ENCODE assay signal across 10 cellular contexts in genomic region chr1:231584117-231584516, GRCh38. TPM values are rescaled to one million over a fixed set of nuclear protein-coding genes. Genes with fewer than 3 reads are reported as not detected.
DNase-seq lines count a peak whose midpoint lies in the region; ATAC-seq and TF ChIP-seq lines count a peak whose summit lies in the region.
"Had no signal": no experiment of that assay in that cellular context is flagged by ENCODE, and none has a peak within 500 bp of the region (broad histone marks: within the 10 kb centered on the region; RNA-seq: fewer than 3 reads in every experiment).

No MANE protein-coding gene starts in this region.

- H3K18ac ChIP-seq in mesenchymal stem cell (ENCODE audit: low read depth in 1 of 2, low read length in 2 of 2): no peak overlapping the region

- no peaks in the 10 kb centered on the region for H3K9me3 ChIP-seq in WERI-Rb-1 (ENCODE audit: severe bottlenecking)
- H3K9me3 ChIP-seq in mesenchymal stem cell (ENCODE audit: control insufficient read depth, low read length): no peaks in the 10 kb centered on the region
- no peaks in the 10 kb centered on the region for H3K9me3 ChIP-seq in CD4-positive, alpha-beta memory T cell (ENCODE audit: control insufficient read depth in 1 of 2, low read length in 2 of 2)
- H3K9me3 ChIP-seq: sigmoid colon had no signal

- H3K36me3 Mint-ChIP-seq in CD4-positive, alpha-beta memory T cell: no peaks in the 10 kb centered on the region

- CTCF ChIA-PET in CD4-positive, alpha-beta memory T cell (lab: Charles Lee; ENCODE audit: partially characterized antibody): interaction anchor here (0.9 kb wide), 1 partner anchor 226 kb away, joined by 3 read pairs; no protein-coding TSS in a partner anchor

- no peaks in the 10 kb centered on the region for H3K4me1 ChIP-seq in mesenchymal stem cell (ENCODE audit: control insufficient read depth, insufficient read depth, low read depth, low read length)
- no peaks in the 10 kb centered on the region for H3K4me1 ChIP-seq in CD4-positive, alpha-beta memory T cell (ENCODE audit: insufficient read depth, low read length)

- H2BK15ac ChIP-seq in mesenchymal stem cell (ENCODE audit: low read depth, poor library complexity, severe bottlenecking): no peak overlapping the region

- H2AK5ac ChIP-seq in mesenchymal stem cell (ENCODE audit: low read length, severe bottlenecking): no peak overlapping the region

- no peak overlapping the region for H3K14ac ChIP-seq in mesenchymal stem cell (ENCODE audit: low read length in 2 of 2)

- H2BK12ac ChIP-seq in mesenchymal stem cell (ENCODE audit: low read length in 2 of 2): no peak overlapping the region

- no peak overlapping the region for H2BK5ac ChIP-seq in mesenchymal stem cell (ENCODE audit: low read depth, low read length, poor library complexity, severe bottlenecking)

- no peak overlapping the region for H3K4me3 Mint-ChIP-seq in CD4-positive, alpha-beta memory T cell

- H2BK120ac ChIP-seq in mesenchymal stem cell (ENCODE audit: low read depth, low read length): no peak overlapping the region

- H3K9me3 Mint-ChIP-seq in CD4-positive, alpha-beta memory T cell: no peaks in the 10 kb centered on the region

- 97% methylated on average over 1 of the region's 3 CpGs for WGBS in mesenchymal stem cell

- POLR2A ChIA-PET in CD4-positive, alpha-beta memory T cell (lab: Charles Lee; ENCODE audit: partially characterized antibody): no interaction called here

- H3K36me3 ChIP-seq in WERI-Rb-1 (no peaks in the 10 kb centered on the region), mesenchymal stem cell (ENCODE audit: control insufficient read depth in 1 of 2, insufficient read depth in 2 of 2, low read depth in 1 of 2, low read length in 2 of 2) (no peaks in the 10 kb centered on the region)
- H3K36me3 ChIP-seq in CD4-positive, alpha-beta memory T cell (ENCODE audit: insufficient read depth, low read length): no peaks in the 10 kb centered on the region
- H3K36me3 ChIP-seq: sigmoid colon had no signal

- H3K27me3 ChIP-seq in WERI-Rb-1 (ENCODE audit: insufficient read depth, low read depth, severe bottlenecking): no peaks in the 10 kb centered on the region
- H3K27me3 ChIP-seq in mesenchymal stem cell (ENCODE audit: control insufficient read depth in 1 of 2, insufficient read depth in 1 of 2, low read length in 2 of 2): no peaks in the 10 kb centered on the region
- no peaks in the 10 kb centered on the region for H3K27me3 ChIP-seq in CD4-positive, alpha-beta memory T cell (ENCODE audit: insufficient read depth, low read length)
- H3K27me3 ChIP-seq: sigmoid colon had no signal

- TF ChIP-seq CTCF in LNCAP (IDR thresholded peaks at IDR 0.05) (peak; percentile 69), WERI-Rb-1 (IDR thresholded peaks at IDR 0.05; ENCODE audit: low read depth, low read length) (0 out of 2 replicates have a peak, but pooled peaks have one; percentile 20)

- no peaks in the 10 kb centered on the region for H3K27me3 Mint-ChIP-seq in CD4-positive, alpha-beta memory T cell

- DNase-seq in Daoy (ENCODE audit: low read depth) (peak; percentile 66), WERI-Rb-1 (no peak), mesenchymal stem cell (peak; percentile 67), activated gamma-delta T cell treated with Interleukin-2 at 50 U/mL for 16 hours (no peak)
- no peak for DNase-seq in CD4-positive, alpha-beta memory T cell
- DNase-seq: activated gamma-delta T cell, sigmoid colon had no signal

- no peaks in the 10 kb centered on the region for H3K79me1 ChIP-seq in mesenchymal stem cell (replicated peaks; ENCODE audit: low read length, poor library complexity, severe bottlenecking)

- H3K4me3 ChIP-seq in WERI-Rb-1 (ENCODE audit: low read depth, low read length): no peak overlapping the region
- no peak overlapping the region for H3K4me3 ChIP-seq in mesenchymal stem cell (ENCODE audit: insufficient read depth in 1 of 2, low read depth in 1 of 2, low read length in 2 of 2)
- H3K4me3 ChIP-seq in CD4-positive, alpha-beta memory T cell (ENCODE audit: low read length in 2 of 2): no peak overlapping the region
- H3K4me3 ChIP-seq: sigmoid colon had no signal

- H3K27ac ChIP-seq in WERI-Rb-1: no peak overlapping the region
- H3K27ac ChIP-seq in mesenchymal stem cell (ENCODE audit: low read length, poor library complexity, severe bottlenecking): no peak overlapping the region
- no peak overlapping the region for H3K27ac ChIP-seq in CD4-positive, alpha-beta memory T cell (ENCODE audit: low read depth, low read length)
- H3K27ac ChIP-seq: sigmoid colon had no signal

- ATAC-seq in GM18511 (IDR thresholded peaks at IDR 0.05; ENCODE audit: unreplicated experiment): no peak
- no peak for ATAC-seq in HG03457 (IDR thresholded peaks at IDR 0.05; ENCODE audit: unreplicated experiment)

- no peak overlapping the region for H4K91ac ChIP-seq in mesenchymal stem cell (ENCODE audit: low read length)

- intact Hi-C loops in CD4-positive, alpha-beta memory T cell (cut with micrococcal nuclease): no loop called here

- no peak overlapping the region for H3K4ac ChIP-seq in mesenchymal stem cell (ENCODE audit: low read depth in 1 of 2, low read length in 2 of 2)

- H3K23ac ChIP-seq in mesenchymal stem cell (ENCODE audit: low read length in 2 of 2): no peak overlapping the region

- H2AFZ ChIP-seq in mesenchymal stem cell (ENCODE audit: low read depth, low read length): no peak overlapping the region

- H3K4me1 Mint-ChIP-seq in CD4-positive, alpha-beta memory T cell: no peaks in the 10 kb centered on the region

- H4K8ac ChIP-seq in mesenchymal stem cell (ENCODE audit: low read length): no peak overlapping the region

- peak overlapping the region; percentile 24 for H3K9ac ChIP-seq in mesenchymal stem cell (ENCODE audit: low read length)

- H3K4me2 ChIP-seq in mesenchymal stem cell (ENCODE audit: low read length, poor library complexity, severe bottlenecking): no peak overlapping the region

- H3K27ac Mint-ChIP-seq in CD4-positive, alpha-beta memory T cell: peak overlapping the region in 1 of 7 donors; percentile 80

RNA-seq across cellular contexts. Expression of gene DISC1, which starts 42.5 kb away (rescaled TPM):
- 3.4 and 3.8 TPM in 2 replicates for total RNA-seq in Daoy (2014; rRNA removed; shearing (Covaris generic))
- 5.1 TPM for polyA plus RNA-seq in mesenchymal stem cell (2013, experiment 1 of 2)
- polyA plus RNA-seq in mesenchymal stem cell (2013, experiment 2 of 2): 4.9 TPM
- total RNA-seq in CD4-positive, alpha-beta memory T cell: 10 to 100 TPM; 15.5 to 18.0 TPM
- 1 to 10 TPM; 1.9 to 4.5 TPM for polyA plus RNA-seq in CD4-positive, alpha-beta memory T cell

RNA-seq across cellular contexts. Expression of gene TSNAX, which starts 55.6 kb away (rescaled TPM):
- total RNA-seq in Daoy (2014; rRNA removed; shearing (Covaris generic)): 35.2 and 36.5 TPM in 2 replicates
- 24.2 TPM for polyA plus RNA-seq in mesenchymal stem cell (2013, experiment 1 of 2)
- 26.1 TPM for polyA plus RNA-seq in mesenchymal stem cell (2013, experiment 2 of 2)
- total RNA-seq in CD4-positive, alpha-beta memory T cell: 10 to 100 TPM; 43.5 to 50.7 TPM
- polyA plus RNA-seq in CD4-positive, alpha-beta memory T cell: 100 to 1,000 TPM in 1 of 2 donors, 10 to 100 TPM in 1; 84.3 to 130 TPM

Comparison
In these comparisons a context has a peak if more than half of its experiments do, and no peak if none do; other contexts are left out.
1. DNase-seq: peak in Daoy (single experiment) and mesenchymal stem cell (single experiment); none in WERI-Rb-1 (single experiment), activated gamma-delta T cell treated with Interleukin-2 at 50 U/mL for 16 hours (single experiment) and CD4-positive, alpha-beta memory T cell (0 of 5).